Comparison of ENCODE assay signal across 10 cellular contexts in genomic region chrX:153411988-153412574, GRCh38.
DNase-seq lines count a peak whose midpoint lies in the region; ATAC-seq and TF ChIP-seq lines count a peak whose summit lies in the region.
"Had no signal": no experiment of that assay in that cellular context is flagged by ENCODE, and none has a peak within 500 bp of the region (broad histone marks: within the 10 kb centered on the region; RNA-seq: fewer than 3 reads in every experiment).

No MANE protein-coding gene starts in this region.

- H3K9me3 ChIP-seq in endocrine pancreas (ENCODE audit: control insufficient read depth, low read length) (no peaks in the 10 kb centered on the region), WERI-Rb-1 (ENCODE audit: severe bottlenecking) (no peaks in the 10 kb centered on the region)
- H3K9me3 ChIP-seq: SJSA1 had no signal

- TF ChIP-seq CTCF in GM12875 (IDR thresholded peaks at IDR 0.05; ENCODE audit: borderline replicate concordance, insufficient read depth, low read depth, low read length) (no peak), WERI-Rb-1 (IDR thresholded peaks at IDR 0.05; ENCODE audit: low read depth, low read length) (no peak)

- H3K27ac ChIP-seq in rectal smooth muscle tissue (ENCODE audit: low read depth, low read length) (no peak overlapping the region), WERI-Rb-1 (no peak overlapping the region)
- H3K27ac ChIP-seq: SJSA1 had no signal

- DNase-seq in NCI-H345 treated with DMSO at 0.1 percent for 48 hours (lab: John Stamatoyannopoulos, UW; ENCODE audit: unreplicated experiment) (peak; percentile 11), NCI-H2029 (lab: John Stamatoyannopoulos, UW) (no peak), WERI-Rb-1 (no peak)
- DNase-seq: foreskin melanocyte had no signal

- H3K27me3 ChIP-seq in endocrine pancreas (ENCODE audit: control insufficient read depth, insufficient read depth, low read length) (no peaks in the 10 kb centered on the region), rectal smooth muscle tissue (ENCODE audit: control insufficient read depth, insufficient read depth, low read length) (peaks cover 6% of the 10 kb centered on the region), WERI-Rb-1 (ENCODE audit: insufficient read depth, low read depth, severe bottlenecking) (peaks cover 51% of the 10 kb centered on the region)

- ATAC-seq in GM21619 (IDR thresholded peaks at IDR 0.05; ENCODE audit: unreplicated experiment) (no peak), HG03457 (IDR thresholded peaks at IDR 0.05; ENCODE audit: unreplicated experiment) (no peak)

- H3K4me3 ChIP-seq in GM12875 (ENCODE audit: low read depth, low read length), result peak overlapping the region; percentile 62
- no peak overlapping the region for H3K4me3 ChIP-seq in endocrine pancreas (ENCODE audit: control insufficient read depth, insufficient read depth, low read length)
- H3K4me3 ChIP-seq in rectal smooth muscle tissue (ENCODE audit: low read length), result peak overlapping the region; percentile 55
- no peak overlapping the region for H3K4me3 ChIP-seq in WERI-Rb-1 (ENCODE audit: low read depth, low read length)
- H3K4me3 ChIP-seq: SJSA1 had no signal

- H3K36me3 ChIP-seq in endocrine pancreas (ENCODE audit: control insufficient read depth, insufficient read depth, low read length) (no peaks in the 10 kb centered on the region), rectal smooth muscle tissue (ENCODE audit: control insufficient read depth, insufficient read depth, low read length) (no peaks in the 10 kb centered on the region), WERI-Rb-1 (no peaks in the 10 kb centered on the region)
- H3K36me3 ChIP-seq: SJSA1 had no signal

- H3K9ac ChIP-seq in endocrine pancreas (ENCODE audit: control insufficient read depth, insufficient read depth, low read length) (peak overlapping the region; percentile 60), rectal smooth muscle tissue (ENCODE audit: low read length) (peak overlapping the region; percentile 24)

- no peaks in the 10 kb centered on the region for H3K4me1 ChIP-seq in endocrine pancreas (ENCODE audit: control insufficient read depth, insufficient read depth, low read length)
- H3K4me1 ChIP-seq in rectal smooth muscle tissue (ENCODE audit: control insufficient read depth, insufficient read depth, low read length), result peaks cover 3% of the 10 kb centered on the region
- H3K4me1 ChIP-seq: SJSA1 had no signal

Comparison
In these comparisons a context has a peak if more than half of its experiments do, and no peak if none do; other contexts are left out.
1. H3K4me3 ChIP-seq: peak in GM12875 (single experiment) and rectal smooth muscle tissue (single experiment); none in endocrine pancreas (single experiment) and WERI-Rb-1 (single experiment).